21 cellular contexts compared by ENCODE assay signal in genomic region chr12:3164454-3165310, GRCh38.
A peak's percentile ranks its signal among the peaks of the same experiment; 100 is the strongest.
DNase-seq lines count a peak whose midpoint lies in the region; ATAC-seq, FAIRE-seq and TF ChIP-seq lines count a peak whose summit lies in the region.
"Had no signal": no experiment of that assay in that cellular context is flagged by ENCODE, and none has a peak within 500 bp of the region (broad histone marks: within the 10 kb centered on the region; RNA-seq: fewer than 3 reads in every experiment).

No MANE protein-coding gene starts in this region.

- CTCF ChIA-PET in endothelial cell of umbilical vein (lab: Charles Lee) = interaction anchor here (0.9 to 3.2 kb wide), 11 partner anchors 11 to 123 kb away, joined by 3 to 13 read pairs (median 4); no protein-coding TSS in a partner anchor

- no peaks in the 10 kb centered on the region for H3K9me3 ChIP-seq in endothelial cell of umbilical vein (replicated peaks; ENCODE audit: control insufficient read depth, insufficient read depth, low read length)
- H3K9me3 ChIP-seq: neutrophil, Peyer's patch had no signal

- H3K79me2 ChIP-seq in endothelial cell of umbilical vein (ENCODE audit: control insufficient read depth, insufficient read depth, low read length) = no peaks in the 10 kb centered on the region

- no peaks in the 10 kb centered on the region for H4K20me1 ChIP-seq in endothelial cell of umbilical vein (replicated peaks; ENCODE audit: control insufficient read depth, extremely low read depth, insufficient read depth, low read length)

- peak overlapping the region in 2 of 3 experiments; percentile 4 to 61 for H3K27ac Mint-ChIP-seq in nephron
- H3K27ac Mint-ChIP-seq in stimulated activated naive B cell treated with anti-CD40 and anti-IgM and Interleukin-4, amounts not matched to agents 10 μg/mL and 1 μg/mL and 100 μg/mL, for 72 hours = no peak overlapping the region
- H3K27ac Mint-ChIP-seq: activated naive CD8-positive, alpha-beta T cell; activated T-helper 1 cell treated with anti-CD3 and anti-CD28 coated beads, Interleukin-12 subunit alpha, Interleukin-12 subunit beta, Interleukin-2, Interleukin-4 antibody, amounts not matched to agents 30 ng/mL and 10 ng/mL and 1 ng/mL, durations not matched to agents 14 hours and 24 hours and 36 hours; mesothelial cell of epicardium had no signal

- peaks cover 22% of the 10 kb centered on the region for H3K36me3 Mint-ChIP-seq in nephron (ENCODE audit: low read depth)
- H3K36me3 Mint-ChIP-seq in stimulated activated naive B cell treated with anti-CD40 and anti-IgM and Interleukin-4, amounts not matched to agents 10 μg/mL and 1 μg/mL and 100 μg/mL, for 72 hours = peaks cover 0 to 2% of the 10 kb centered on the region in 2 donors
- H3K36me3 Mint-ChIP-seq: activated naive CD8-positive, alpha-beta T cell had no signal

- no peak overlapping the region for H3K4me3 Mint-ChIP-seq in nephron
- no peak overlapping the region for H3K4me3 Mint-ChIP-seq in stimulated activated naive B cell treated with anti-CD40 and anti-IgM and Interleukin-4, amounts not matched to agents 10 μg/mL and 1 μg/mL and 100 μg/mL, for 72 hours
- H3K4me3 Mint-ChIP-seq: activated naive CD8-positive, alpha-beta T cell; activated T-helper 1 cell treated with anti-CD3 and anti-CD28 coated beads, Interleukin-12 subunit alpha, Interleukin-12 subunit beta, Interleukin-2, Interleukin-4 antibody, amounts not matched to agents 30 ng/mL and 10 ng/mL and 1 ng/mL, durations not matched to agents 14 hours and 24 hours and 36 hours; mesothelial cell of epicardium had no signal

- POLR2A ChIA-PET in endothelial cell of umbilical vein (lab: Charles Lee) = no interaction called here

- no peak overlapping the region for H3K9ac ChIP-seq in endothelial cell of umbilical vein (replicated peaks; ENCODE audit: extremely low read depth, insufficient read depth, low read length)

- DNase-seq in ELF-1 (ENCODE audit: low read depth, low spot score) (peak; percentile 62), NCI-H82 (lab: John Stamatoyannopoulos, UW) (peak; percentile 89), endothelial cell of umbilical vein (ENCODE audit: low read depth, low spot score) (peak; percentile 60)
- DNase-seq in stimulated activated naive B cell treated with anti-CD40 and anti-IgM and Interleukin-4, amounts not matched to agents 10 μg/mL and 1 μg/mL and 100 μg/mL, for 72 hours = no peak
- DNase-seq: brain microvascular endothelial cell; head of caudate nucleus; KG1; NCI-H69; Peyer's patch; stimulated activated CD4-positive, alpha-beta T cell treated with anti-CD3 and anti-CD28 coated beads, Interleukin-4, amount 100 ng/mL, for 1 hour; substantia nigra had no signal

- H3K4me2 ChIP-seq in endothelial cell of umbilical vein (ENCODE audit: insufficient read depth, low read length) = no peak overlapping the region

- no peaks in the 10 kb centered on the region for H3K27me3 Mint-ChIP-seq in nephron (ENCODE audit: low read depth)
- H3K27me3 Mint-ChIP-seq in stimulated activated naive B cell treated with anti-CD40 and anti-IgM and Interleukin-4, amounts not matched to agents 10 μg/mL and 1 μg/mL and 100 μg/mL, for 72 hours = peaks cover 13 to 26% of the 10 kb centered on the region in 2 donors

- dilution Hi-C loops in endothelial cell of umbilical vein (cut with MboI; ENCODE audit: extremely low pct_ligation_motif_present, low sequenced_read_pairs) = no loop called here

- H3K27ac ChIP-seq in endothelial cell of umbilical vein (ENCODE audit: insufficient read depth, low read depth, low read length) = no peak overlapping the region
- H3K27ac ChIP-seq: brain microvascular endothelial cell, neutrophil, Peyer's patch had no signal

- H3K27me3 ChIP-seq in endothelial cell of umbilical vein (ENCODE audit: control insufficient read depth in 2 of 2, insufficient read depth in 2 of 2, low read length in 2 of 2) = no peaks in the 10 kb centered on the region
- H3K27me3 ChIP-seq: brain microvascular endothelial cell, Peyer's patch had no signal

- H3K9me1 ChIP-seq in endothelial cell of umbilical vein (replicated peaks; ENCODE audit: control insufficient read depth, extremely low read depth, insufficient read depth, low read length) = no peaks in the 10 kb centered on the region

- peaks cover 11% of the 10 kb centered on the region for H3K9me3 Mint-ChIP-seq in nephron
- peaks cover 0 to 5% of the 10 kb centered on the region in 2 donors for H3K9me3 Mint-ChIP-seq in stimulated activated naive B cell treated with anti-CD40 and anti-IgM and Interleukin-4, amounts not matched to agents 10 μg/mL and 1 μg/mL and 100 μg/mL, for 72 hours
- H3K9me3 Mint-ChIP-seq: activated T-helper 1 cell treated with anti-CD3 and anti-CD28 coated beads, Interleukin-12 subunit alpha, Interleukin-12 subunit beta, Interleukin-2, Interleukin-4 antibody, amounts not matched to agents 30 ng/mL and 10 ng/mL and 1 ng/mL, durations not matched to agents 14 hours and 24 hours and 36 hours had no signal

- no peak overlapping the region for H2AFZ ChIP-seq in endothelial cell of umbilical vein (ENCODE audit: low read depth, low read length)

- no peak for ATAC-seq in stimulated activated naive B cell treated with anti-CD40 and anti-IgM and Interleukin-4, amounts not matched to agents 10 μg/mL and 1 μg/mL and 100 μg/mL, for 72 hours (replicated peaks)
- ATAC-seq in GM18861 (IDR thresholded peaks at IDR 0.05; ENCODE audit: unreplicated experiment) (no peak), GM21723 (IDR thresholded peaks at IDR 0.05; ENCODE audit: unreplicated experiment) (no peak), HG02973 (IDR thresholded peaks at IDR 0.05; ENCODE audit: unreplicated experiment) (no peak)

- no TSS peak for BruUV-seq in endothelial cell of umbilical vein (replicated peaks; lab: Mats Ljungman, UMichigan)

- peaks cover 10% of the 10 kb centered on the region for H3K4me1 ChIP-seq in endothelial cell of umbilical vein (ENCODE audit: control insufficient read depth, extremely low read depth, insufficient read depth, low read length)
- H3K4me1 ChIP-seq: Peyer's patch had no signal

- TF ChIP-seq CTCF in endothelial cell of umbilical vein (IDR thresholded peaks at IDR 0.05; ENCODE audit: extremely low read depth in 1 of 2, insufficient read depth in 1 of 2, low read depth in 1 of 2, low read length in 2 of 2) (no peak), nephron (IDR thresholded peaks at IDR 0.05; ENCODE audit: unreplicated experiment in 3 of 3) (no peak)

- peaks cover 63% of the 10 kb centered on the region for H3K4me1 Mint-ChIP-seq in nephron
- H3K4me1 Mint-ChIP-seq in stimulated activated naive B cell treated with anti-CD40 and anti-IgM and Interleukin-4, amounts not matched to agents 10 μg/mL and 1 μg/mL and 100 μg/mL, for 72 hours = peaks cover 0 to 19% of the 10 kb centered on the region in 2 donors

- FAIRE-seq in endothelial cell of umbilical vein (lab: Jason Lieb, UNC) = peak; percentile 82
- FAIRE-seq: GM18507, keratinocyte had no signal

- no peak overlapping the region for H3K4me3 ChIP-seq in endothelial cell of umbilical vein (replicated peaks in 1 of 3; ENCODE audit: insufficient read depth in 1 of 3, low read depth in 1 of 3, low read length in 3 of 3)
- H3K4me3 ChIP-seq: Peyer's patch had no signal

- intact Hi-C loops in endothelial cell of umbilical vein (cut with micrococcal nuclease) = loop anchor here (1.0 kb wide), 1 partner anchor 11 kb away; no protein-coding TSS in a partner anchor

- H3K36me3 ChIP-seq in endothelial cell of umbilical vein (ENCODE audit: control insufficient read depth in 2 of 2, extremely low read depth in 1 of 2, insufficient read depth in 2 of 2, low read length in 2 of 2) = no peaks in the 10 kb centered on the region
- H3K36me3 ChIP-seq: brain microvascular endothelial cell, neutrophil, Peyer's patch had no signal

- no peak for TF ChIP-seq POLR2A in endothelial cell of umbilical vein (IDR thresholded peaks at IDR 0.05; ENCODE audit: low read depth, low read length)

TF ChIP-seq in endothelial cell of umbilical vein, 7 proteins besides CTCF, POLR2A, EP300 and RAD21:
- TF ChIP-seq MAX (IDR thresholded peaks at IDR 0.05; ENCODE audit: insufficient read depth, insufficient read length) = no peak
- no peak for TF ChIP-seq JUN (IDR thresholded peaks at IDR 0.05; ENCODE audit: borderline replicate concordance, insufficient read depth, insufficient read length, low read depth)
- no peak for TF ChIP-seq POLR2AphosphoS5 (IDR thresholded peaks at IDR 0.05; ENCODE audit: insufficient read depth, low read depth, low read length)
- no peak for TF ChIP-seq EZH2 (IDR thresholded peaks at IDR 0.05; ENCODE audit: borderline replicate concordance, low read depth, low read length, severe bottlenecking)
- no peak for TF ChIP-seq MYC (IDR thresholded peaks at IDR 0.05; ENCODE audit: low read depth, low read length)
- no peak for TF ChIP-seq GATA2 (IDR thresholded peaks at IDR 0.05; ENCODE audit: insufficient read depth, insufficient read length, low read depth, low read length)
- no peak for TF ChIP-seq FOS (IDR thresholded peaks at IDR 0.05; ENCODE audit: borderline replicate concordance, insufficient read depth, low read length)
